Comparison of ENCODE assay signal across 27 cellular contexts in the genomic region with DNA sequence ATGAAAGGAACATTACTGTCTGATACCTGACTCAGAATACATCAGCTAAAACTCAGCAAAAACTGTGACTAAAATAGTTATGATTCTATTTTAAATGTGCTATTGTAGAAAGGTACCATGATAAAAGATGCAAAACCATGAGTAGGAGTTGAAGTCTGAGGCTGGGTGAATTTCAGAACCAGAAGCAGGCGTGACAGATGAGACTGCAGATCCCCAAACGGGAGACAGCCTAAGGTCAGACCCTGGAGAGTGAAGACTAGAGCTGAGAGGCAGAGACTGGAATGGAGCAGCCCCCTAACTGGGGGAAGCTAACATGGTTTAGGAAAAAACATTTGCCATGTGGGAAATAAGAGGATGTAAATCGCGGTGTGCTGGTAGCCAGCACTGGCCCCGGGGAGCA.
"Had no signal": no experiment of that assay in that cellular context is flagged by ENCODE, and none has a peak within 500 bp of the region (broad histone marks: within the 10 kb centered on the region; RNA-seq: fewer than 3 reads in every experiment).

No MANE protein-coding gene starts in this region.

- DNase-seq: hypothalamus; immature natural killer cell; kidney; left colon; left lung; lower lobe of right lung; mammary epithelial cell; mesenchymal stem cell; naive B cell; natural killer cell; nephron progenitor cell; ovary; retina; right cardiac atrium; stimulated activated CD4-positive, alpha-beta T cell treated with anti-CD3 and anti-CD28 coated beads, Interleukin-12 subunit alpha, Interleukin-12 subunit beta, amount 100 ng/mL, for 4 hours; stimulated activated CD4-positive, alpha-beta T cell treated with anti-CD3 and anti-CD28 coated beads, Interleukin-15, amount 100 ng/mL, for 24 hours; stimulated activated CD4-positive, alpha-beta T cell treated with anti-CD3 and anti-CD28 coated beads, Interleukin-2, amount 100 ng/mL, for 24 hours; stimulated activated CD4-positive, alpha-beta T cell treated with anti-CD3 and anti-CD28 coated beads, Interleukin-4, amount 100 ng/mL, for 1 hour; stimulated activated naive B cell treated with anti-CD40 and anti-IgM and Interleukin-4, amounts not matched to agents 10 μg/mL and 1 μg/mL and 100 μg/mL, for 72 hours; stimulated activated naive CD8-positive, alpha-beta T cell treated with anti-CD3 and anti-CD28 coated beads, Interleukin-15, Interleukin-2, amounts not matched to agents 100 U/mL and 50 U/mL, for 24 hours; stomach; tibial artery; uterus had no signal

- H3K4me1 ChIP-seq: left lung, lower lobe of right lung, stomach, suprapubic skin, uterus had no signal

- H3K27ac ChIP-seq: left lung, lower lobe of right lung, ovary, skin epidermis, stomach, suprapubic skin, thoracic aorta, tibial artery, uterus had no signal

- H3K4me3 ChIP-seq: left lung, lower lobe of right lung, ovary, skin epidermis, stomach, suprapubic skin, thoracic aorta, tibial artery, uterus had no signal

- ATAC-seq: left colon; left lung; lower lobe of right lung; natural killer cell; right cardiac atrium; sciatic nerve; stimulated activated naive B cell treated with anti-CD40 and anti-IgM and Interleukin-4, amounts not matched to agents 10 μg/mL and 1 μg/mL and 100 μg/mL, for 72 hours; stimulated activated naive CD8-positive, alpha-beta T cell treated with anti-CD3 and anti-CD28 coated beads, Interleukin-15, Interleukin-2, amounts not matched to agents 100 U/mL and 50 U/mL, for 24 hours had no signal

- H3K27me3 ChIP-seq: left lung, ovary, stomach, suprapubic skin, tibial artery, uterus had no signal

- H3K36me3 ChIP-seq: left lung, lower lobe of right lung, ovary, stomach, suprapubic skin, thoracic aorta, tibial artery, uterus had no signal
